24 cellular contexts compared by ENCODE assay signal in the genomic region with DNA sequence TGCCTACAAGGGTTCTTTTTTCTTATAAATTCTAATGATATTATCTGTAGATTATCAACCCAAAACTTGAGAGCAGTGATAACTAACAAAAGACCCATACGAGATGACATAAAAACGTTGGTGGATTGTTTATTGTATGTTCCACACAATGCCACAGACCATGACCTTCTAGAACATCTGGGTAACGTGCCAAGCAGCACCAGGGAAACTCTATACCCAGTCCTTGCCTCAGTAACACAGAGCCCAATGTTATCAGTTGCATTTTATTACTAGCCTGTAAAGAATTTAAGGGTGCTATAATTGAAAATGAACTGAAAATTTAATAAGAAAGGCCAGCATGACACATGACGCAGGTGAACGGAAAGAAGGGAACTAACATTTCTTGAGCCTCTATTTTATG.
"Had no signal": no experiment of that assay in that cellular context is flagged by ENCODE, and none has a peak within 500 bp of the region (broad histone marks: within the 10 kb centered on the region; RNA-seq: fewer than 3 reads in every experiment).

No MANE protein-coding gene starts in this region.

- H3K4me1 Mint-ChIP-seq: activated naive CD8-positive, alpha-beta T cell treated with anti-CD3 and anti-CD28 coated beads, Interleukin-2, amount 10 ng/mL, durations not matched to agents 7 days and 5 days had no signal

- H3K27me3 ChIP-seq: colonic mucosa, dorsolateral prefrontal cortex, esophagus muscularis mucosa, sigmoid colon, spleen, thyroid gland had no signal

- ATAC-seq: effector memory CD8-positive, alpha-beta T cell; T-helper 17 cell had no signal

- H3K27ac ChIP-seq: colonic mucosa, esophagus muscularis mucosa, left ventricle myocardium inferior, sigmoid colon, spleen, thyroid gland had no signal

- H3K27ac Mint-ChIP-seq: activated naive CD8-positive, alpha-beta T cell treated with anti-CD3 and anti-CD28 coated beads, Interleukin-2, amount 10 ng/mL, durations not matched to agents 7 days and 5 days; effector memory CD8-positive, alpha-beta T cell; T-helper 17 cell had no signal

- H3K4me3 ChIP-seq: colonic mucosa, dorsolateral prefrontal cortex, esophagus muscularis mucosa, left ventricle myocardium inferior, sigmoid colon, spleen, thyroid gland had no signal

- H3K36me3 ChIP-seq: colonic mucosa, esophagus muscularis mucosa, left ventricle myocardium inferior, sigmoid colon, spleen, thyroid gland had no signal

- H3K9me3 ChIP-seq: colonic mucosa, esophagus muscularis mucosa, sigmoid colon, thyroid gland had no signal

- H3K27me3 Mint-ChIP-seq: activated naive CD8-positive, alpha-beta T cell treated with anti-CD3 and anti-CD28 coated beads, Interleukin-2, amount 10 ng/mL, durations not matched to agents 7 days and 5 days had no signal

- DNase-seq: activated CD4-positive, alpha-beta T cell treated with anti-CD3 and anti-CD28 coated beads for 4 hours; activated CD4-positive, alpha-beta T cell treated with anti-CD3 and anti-CD28 coated beads, Interleukin-2, amount 50 U/mL, for 48 hours; activated CD4-positive, CD25-positive, alpha-beta regulatory T cell; activated CD8-positive, alpha-beta memory T cell treated with anti-CD3 and anti-CD28 coated beads, Interleukin-2, amount 50 U/mL, for 48 hours; activated naive CD4-positive, alpha-beta T cell treated with Interleukin-2 at 50 U/mL for 16 hours; activated naive CD8-positive, alpha-beta T cell treated with anti-CD3 and anti-CD28 coated beads, Interleukin-2, amount 10 ng/mL, durations not matched to agents 7 days and 5 days; activated T-cell treated with anti-CD3 and anti-CD28 coated beads, Interleukin-2, amount 50 U/mL, for 48 hours; amygdala; colonic mucosa; dorsolateral prefrontal cortex; effector memory CD8-positive, alpha-beta T cell; hypothalamus; left ventricle myocardium inferior; midbrain; occipital lobe; retina; sigmoid colon; spleen; stimulated activated CD4-positive, alpha-beta T cell treated with anti-CD3 and anti-CD28 coated beads, Interleukin-4, amount 100 ng/mL, for 1 hour; stimulated activated naive CD4-positive, alpha-beta T cell treated with Interleukin-2 at 50 U/mL for 16 hours; T-helper 17 cell; thyroid gland had no signal

- H3K4me3 Mint-ChIP-seq: activated naive CD8-positive, alpha-beta T cell treated with anti-CD3 and anti-CD28 coated beads, Interleukin-2, amount 10 ng/mL, durations not matched to agents 7 days and 5 days; effector memory CD8-positive, alpha-beta T cell; neural crest cell; T-helper 17 cell had no signal

- H3K4me1 ChIP-seq: colonic mucosa, esophagus muscularis mucosa, sigmoid colon, thyroid gland had no signal

- H3K36me3 Mint-ChIP-seq: activated naive CD8-positive, alpha-beta T cell treated with anti-CD3 and anti-CD28 coated beads, Interleukin-2, amount 10 ng/mL, durations not matched to agents 7 days and 5 days had no signal
